Comparison of ENCODE assay signal across 8 cellular contexts in genomic region chr2:213152065-213152794, GRCh38. TPM values are rescaled to one million over a fixed set of nuclear protein-coding genes. Genes with fewer than 3 reads are reported as not detected.
A peak's percentile ranks its signal among the peaks of the same experiment; 100 is the strongest.
DNase-seq lines count a peak whose midpoint lies in the region; ATAC-seq, FAIRE-seq and TF ChIP-seq lines count a peak whose summit lies in the region.

No MANE protein-coding gene starts in this region.

- 5% methylated on average over 26 of the region's 39 CpGs for WGBS in A549 (ENCODE audit: missing lambda C conversion rate)
- 0 to 1% methylated on average over 4 to 37 of the region's 39 CpGs for WGBS in transverse colon (ENCODE audit: low coverage in 1 of 2), 2 donors

- TF ChIP-seq CTCF in A549 (IDR thresholded peaks at IDR 0.05): no peak
- TF ChIP-seq CTCF in GM10266 (IDR thresholded peaks at IDR 0.05; ENCODE audit: control insufficient read depth, insufficient read depth, low read depth, missing control alignments): peak; percentile 39
- TF ChIP-seq CTCF in transverse colon (IDR thresholded peaks at IDR 0.05): peak; percentile 32 to 57 (median 44)

- H3K4me2 ChIP-seq in A549: peak overlapping the region; percentile 85

- peaks cover 12% of the 10 kb centered on the region; the same call in 2 of the 3 replicates for H3K4me1 ChIP-seq in A549
- H3K4me1 ChIP-seq in transverse colon: peaks cover 0 to 20% (median 11%) of the 10 kb centered on the region in 4 donors

- H3K27ac ChIP-seq in A549: peak overlapping the region; percentile 83 to 92
- H3K27ac ChIP-seq in transverse colon: peak overlapping the region; percentile 93 to 99 (median 97)

- H3K27me3 Mint-ChIP-seq in naive thymus-derived CD8-positive, alpha-beta T cell: peaks cover 3 to 21% (median 14%) of the 10 kb centered on the region in 5 donors

- TF ChIP-seq EP300 in A549 (IDR thresholded peaks at IDR 0.05): no peak
- TF ChIP-seq EP300 in transverse colon (IDR thresholded peaks at IDR 0.05; ENCODE audit: low read depth): no peak

- H3K36me3 Mint-ChIP-seq in naive thymus-derived CD8-positive, alpha-beta T cell: no peaks in the 10 kb centered on the region

- peak overlapping the region; percentile 77 to 93 (median 90) for H3K4me3 Mint-ChIP-seq in naive thymus-derived CD8-positive, alpha-beta T cell

- CTCF ChIA-PET in A549 (lab: Yijun Ruan, JAX): no interaction called here

- in situ Hi-C loops in transverse colon (cut with MboI; ENCODE audit: low pct_ligation_motif_present in 1 of 4, low pct_unique_long_range_greater_than_20kb in 1 of 4, low sequenced_read_pairs in 3 of 4): loop anchor here (5.0 to 25.0 kb wide), 3 partner anchors 377 to 465 kb away; no protein-coding TSS in a partner anchor

- H3K4me3 ChIP-seq in A549 (peak overlapping the region; percentile 90), transverse colon (peak overlapping the region; percentile 74 to 91 (median 78))

- POLR2A ChIA-PET in A549 (lab: Yijun Ruan, JAX): no interaction called here
- POLR2A ChIA-PET in naive thymus-derived CD8-positive, alpha-beta T cell (lab: Charles Lee): interaction anchor here (0.8 kb wide), 2 partner anchors 87 to 95 kb away, joined by 3 read pairs; no protein-coding TSS in a partner anchor

- H3K27ac Mint-ChIP-seq in naive thymus-derived CD8-positive, alpha-beta T cell: peak overlapping the region in 9 of 10 donors; percentile 55 to 96 (median 83)

- peaks cover 14 to 62% (median 34%) of the 10 kb centered on the region in 4 donors for H3K4me1 Mint-ChIP-seq in naive thymus-derived CD8-positive, alpha-beta T cell

- peak in 1 of 2 experiments; percentile 2; a peak in 3 of 5 replicates for TF ChIP-seq RAD21 in A549 (conservative IDR thresholded peaks at IDR 0.05 in 1 of 2, IDR thresholded peaks at IDR 0.05 in 1 of 2)

- H3K9me3 Mint-ChIP-seq in naive thymus-derived CD8-positive, alpha-beta T cell: no peaks in the 10 kb centered on the region

- H3K9me3 ChIP-seq in A549: no peaks in the 10 kb centered on the region
- H3K9me3 ChIP-seq in transverse colon: no peaks in the 10 kb centered on the region

- DNase-seq in A549 (ENCODE audit: low read depth in 1 of 2, low spot score in 1 of 2) (peak; percentile 35 to 51), GM10266 (ENCODE audit: extremely low spot score) (peak; percentile 23), NCI-H1930 (lab: John Stamatoyannopoulos, UW) (peak; percentile 41 to 45), activated T-cell treated with anti-CD3 and anti-CD28 coated beads for 48 hours (ENCODE audit: low read depth) (peak; percentile 18), fibroblast of peridontal ligament (ENCODE audit: extremely low read depth) (peak; percentile 68), transverse colon (peak; percentile 72)
- DNase-seq in naive thymus-derived CD8-positive, alpha-beta T cell: peak in 4 of 10 donors; percentile 23 to 69 (median 52)

- ATAC-seq in A549 (peak; percentile 86 to 89), HG02610 (IDR thresholded peaks at IDR 0.05; ENCODE audit: unreplicated experiment) (peak; percentile 16)
- ATAC-seq in naive thymus-derived CD8-positive, alpha-beta T cell: peak; percentile 13 to 35

- no peak for FAIRE-seq in A549 (lab: Jason Lieb, UNC)

- no peak for TF ChIP-seq POLR2A in A549 (IDR thresholded peaks at IDR 0.05; ENCODE audit: low read length)
- TF ChIP-seq POLR2A in transverse colon (IDR thresholded peaks at IDR 0.05): peak; percentile 6

- intact Hi-C loops in transverse colon (cut with DNase I; ENCODE audit: low total_unique reads): loop anchor here (5.0 kb wide), 1 partner anchor 375 kb away; no protein-coding TSS in a partner anchor

- H3K36me3 ChIP-seq in transverse colon: no peaks in the 10 kb centered on the region

- H3K27me3 ChIP-seq in transverse colon: no peaks in the 10 kb centered on the region

TF ChIP-seq in A549, 52 proteins besides CTCF, POLR2A, EP300 and RAD21:
- TF ChIP-seq PHF8 (IDR thresholded peaks at IDR 0.05; ENCODE audit: borderline replicate concordance, low read depth) (no peak; the same call in 1 of the 2 replicates), RNF2 (IDR thresholded peaks at IDR 0.05; ENCODE audit: borderline replicate concordance, low read depth) (0 out of 2 replicates have a peak, but pooled peaks have one; percentile 35), EHMT2 (IDR thresholded peaks at IDR 0.05; ENCODE audit: low read depth) (no peak), SMC3 (IDR thresholded peaks at IDR 0.05) (peak; percentile 21; the same call in 1 of the 3 replicates), FOSL2 (IDR thresholded peaks at IDR 0.05) (no peak), FOSL2 (CRISPR knock-in tag; IDR thresholded peaks at IDR 0.05) (no peak), NFE2L2 (conservative IDR thresholded peaks at IDR 0.05; ENCODE audit: low read length) (no peak), NR3C1 (IDR thresholded peaks at IDR 0.05) (no peak), CEBPB (IDR thresholded peaks at IDR 0.05) (no peak), HDAC2 (IDR thresholded peaks at IDR 0.05) (no peak), CHD2 (IDR thresholded peaks at IDR 0.05; ENCODE audit: low read length, partially characterized antibody) (no peak)

RNA-seq across cellular contexts. Expression of gene IKZF2, which starts 0.8 kb away (rescaled TPM):
- 0.44 and 0.75 TPM in 2 replicates for polyA plus RNA-seq in A549 (2011; rRNA removed)
- polyA plus RNA-seq in A549 (2012; cell fraction: cytosol; rRNA removed): 0.04 and 0.07 TPM in 2 replicates
- 0.02 and 0.11 TPM in 2 replicates for polyA plus RNA-seq in A549 (2012; cell fraction: nucleus; rRNA removed)
- polyA plus RNA-seq in A549 (2017; fragmentation: RNase III; extraction: RNeasy Plus Mini Kit Qiagen cat#74134 plus additional on column Dnase treatment): 0.14 to 0.18 TPM (median 0.17 TPM) in 3 replicates
- polyA minus RNA-seq in A549 (2011; rRNA and poly(A)+ RNA removed): 1.0 and 2.5 TPM in 2 replicates
- total RNA-seq in naive thymus-derived CD8-positive, alpha-beta T cell: 10 to 100 TPM; 18.9 to 21.1 TPM
- polyA plus RNA-seq in naive thymus-derived CD8-positive, alpha-beta T cell: 1 to 10 TPM in 2 of 3 donors, under 1 TPM in 1; 0.85 to 2.9 (median 2.1) TPM
- total RNA-seq in transverse colon: 10 to 100 TPM in 3 of 4 donors, 1 to 10 TPM in 1; 1.8 to 15.6 (median 12.3) TPM

Comparison
In these comparisons a context has a peak if more than half of its experiments do, and no peak if none do; other contexts are left out.
1. ATAC-seq: peak in every context shown above with its lines; median percentile 88 in A549; 24 in naive thymus-derived CD8-positive, alpha-beta T cell; 16 in HG02610.